In the genomic region with DNA sequence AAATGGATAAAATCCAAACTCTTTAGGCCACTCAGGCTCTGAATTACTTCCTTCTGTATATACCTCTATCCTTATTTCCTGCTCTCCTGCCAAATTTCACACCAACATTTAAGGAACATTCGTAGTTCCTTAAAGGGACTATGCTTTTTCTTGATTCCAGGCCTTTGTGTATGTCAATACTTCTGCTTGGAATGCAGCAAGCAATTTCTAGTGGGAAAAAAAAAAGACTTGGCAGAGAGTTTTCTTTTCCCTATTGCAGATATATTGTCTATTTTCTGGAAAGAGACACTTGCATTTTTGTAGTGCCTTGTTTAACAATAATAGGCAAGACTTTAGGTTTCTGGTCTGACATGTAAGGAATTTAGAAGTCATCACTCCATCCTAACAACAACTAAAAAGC, we compare ENCODE assay signal across 12 cellular contexts. TPM values are rescaled to one million over a fixed set of nuclear protein-coding genes. Genes with fewer than 3 reads are reported as not detected.
DNase-seq lines count a peak whose midpoint lies in the region; ATAC-seq and TF ChIP-seq lines count a peak whose summit lies in the region.
"Had no signal": no experiment of that assay in that cellular context is flagged by ENCODE, and none has a peak within 500 bp of the region (broad histone marks: within the 10 kb centered on the region; RNA-seq: fewer than 3 reads in every experiment).

No MANE protein-coding gene starts in this region.

- H3K27ac Mint-ChIP-seq in effector memory CD8-positive, alpha-beta T cell = peak overlapping the region in 1 of 2 donors; percentile 91
- H3K27ac Mint-ChIP-seq in naive thymus-derived CD8-positive, alpha-beta T cell = peak overlapping the region in 7 of 10 donors; percentile 25 to 97 (median 65)

- intact Hi-C loops in left ventricle myocardium inferior (cut with micrococcal nuclease) (no loop called here), Right ventricle myocardium superior (cut with DNase I) (no loop called here)

- peak overlapping the region; percentile 95 for H3K27ac ChIP-seq in left ventricle myocardium inferior (replicated peaks)

- no peaks in the 10 kb centered on the region for H3K27me3 ChIP-seq in left ventricle myocardium inferior (ENCODE audit: low read depth)

- peaks cover 2% of the 10 kb centered on the region for H3K36me3 ChIP-seq in left ventricle myocardium inferior

- peaks cover 59% of the 10 kb centered on the region for H3K4me1 ChIP-seq in left ventricle myocardium inferior

- peaks cover 28 to 38% of the 10 kb centered on the region in 2 donors for H3K4me1 Mint-ChIP-seq in effector memory CD8-positive, alpha-beta T cell (ENCODE audit: low read depth in 2 of 2)
- peaks cover 19 to 55% (median 45%) of the 10 kb centered on the region in 4 donors for H3K4me1 Mint-ChIP-seq in naive thymus-derived CD8-positive, alpha-beta T cell

- peak overlapping the region; percentile 78 for H3K4me3 ChIP-seq in left ventricle myocardium inferior

- POLR2A ChIA-PET in naive thymus-derived CD8-positive, alpha-beta T cell (lab: Charles Lee) = no interaction called here

- DNase-seq in left ventricle myocardium inferior = no peak
- no peak for DNase-seq in Right ventricle myocardium superior
- DNase-seq in effector memory CD8-positive, alpha-beta T cell = no peak
- no peak for DNase-seq in naive thymus-derived CD8-positive, alpha-beta T cell
- no peak for DNase-seq in hepatic stellate cell (ENCODE audit: low spot score)
- no peak for DNase-seq in cortex of kidney (lab: John Stamatoyannopoulos, UW)
- DNase-seq: AML-193; KBM-7; NCI-H526; stimulated activated CD4-positive, alpha-beta T cell treated with anti-CD3 and anti-CD28 coated beads, Interleukin-1b, Interleukin-23, amount 100 ng/mL, for 48 hours had no signal

- H3K27me3 Mint-ChIP-seq in effector memory CD8-positive, alpha-beta T cell = no peaks in the 10 kb centered on the region
- H3K27me3 Mint-ChIP-seq in naive thymus-derived CD8-positive, alpha-beta T cell = no peaks in the 10 kb centered on the region

- TF ChIP-seq CTCF in left ventricle myocardium inferior (IDR thresholded peaks at IDR 0.05; ENCODE audit: borderline replicate concordance) = no peak

- H3K36me3 Mint-ChIP-seq in effector memory CD8-positive, alpha-beta T cell (ENCODE audit: insufficient read depth) = peaks cover 19% of the 10 kb centered on the region
- peaks cover 7 to 29% (median 9%) of the 10 kb centered on the region in 3 donors for H3K36me3 Mint-ChIP-seq in naive thymus-derived CD8-positive, alpha-beta T cell

- ATAC-seq in Right ventricle myocardium superior (ENCODE audit: poor library complexity) (no peak), GM21526 (IDR thresholded peaks at IDR 0.05; ENCODE audit: low FRiP score, unreplicated experiment) (no peak), HG03520 (IDR thresholded peaks at IDR 0.05; ENCODE audit: unreplicated experiment) (no peak)
- no peak for ATAC-seq in effector memory CD8-positive, alpha-beta T cell (replicated peaks)
- no peak for ATAC-seq in naive thymus-derived CD8-positive, alpha-beta T cell

- H3K9me3 Mint-ChIP-seq in effector memory CD8-positive, alpha-beta T cell = no peaks in the 10 kb centered on the region
- peaks cover 0 to 29% (median 3%) of the 10 kb centered on the region in 9 donors for H3K9me3 Mint-ChIP-seq in naive thymus-derived CD8-positive, alpha-beta T cell

- peak overlapping the region; percentile 9 to 90 for H3K4me3 Mint-ChIP-seq in effector memory CD8-positive, alpha-beta T cell
- peak overlapping the region in 8 of 10 donors; percentile 31 to 92 (median 50) for H3K4me3 Mint-ChIP-seq in naive thymus-derived CD8-positive, alpha-beta T cell

- H3K9me3 ChIP-seq in left ventricle myocardium inferior (replicated peaks) = no peaks in the 10 kb centered on the region

RNA-seq across cellular contexts. Expression of gene ADH5, which starts 1.9 kb away (rescaled TPM):
- total RNA-seq in left ventricle myocardium inferior (179 TPM), Right ventricle myocardium superior (197 TPM)
- 10 to 100 TPM; 84.9 to 86.1 TPM for total RNA-seq in naive thymus-derived CD8-positive, alpha-beta T cell
- 100 to 1,000 TPM; 125 to 137 (median 136) TPM for polyA plus RNA-seq in naive thymus-derived CD8-positive, alpha-beta T cell

RNA-seq across cellular contexts. Expression of gene ADH4, which starts 53.6 kb away (rescaled TPM):
- not detected for total RNA-seq in left ventricle myocardium inferior
- not detected for total RNA-seq in Right ventricle myocardium superior
- not detected for total RNA-seq in naive thymus-derived CD8-positive, alpha-beta T cell
- polyA plus RNA-seq in naive thymus-derived CD8-positive, alpha-beta T cell = not detected
